ENCODE assay signal across 1 cellular context in the genomic region with DNA sequence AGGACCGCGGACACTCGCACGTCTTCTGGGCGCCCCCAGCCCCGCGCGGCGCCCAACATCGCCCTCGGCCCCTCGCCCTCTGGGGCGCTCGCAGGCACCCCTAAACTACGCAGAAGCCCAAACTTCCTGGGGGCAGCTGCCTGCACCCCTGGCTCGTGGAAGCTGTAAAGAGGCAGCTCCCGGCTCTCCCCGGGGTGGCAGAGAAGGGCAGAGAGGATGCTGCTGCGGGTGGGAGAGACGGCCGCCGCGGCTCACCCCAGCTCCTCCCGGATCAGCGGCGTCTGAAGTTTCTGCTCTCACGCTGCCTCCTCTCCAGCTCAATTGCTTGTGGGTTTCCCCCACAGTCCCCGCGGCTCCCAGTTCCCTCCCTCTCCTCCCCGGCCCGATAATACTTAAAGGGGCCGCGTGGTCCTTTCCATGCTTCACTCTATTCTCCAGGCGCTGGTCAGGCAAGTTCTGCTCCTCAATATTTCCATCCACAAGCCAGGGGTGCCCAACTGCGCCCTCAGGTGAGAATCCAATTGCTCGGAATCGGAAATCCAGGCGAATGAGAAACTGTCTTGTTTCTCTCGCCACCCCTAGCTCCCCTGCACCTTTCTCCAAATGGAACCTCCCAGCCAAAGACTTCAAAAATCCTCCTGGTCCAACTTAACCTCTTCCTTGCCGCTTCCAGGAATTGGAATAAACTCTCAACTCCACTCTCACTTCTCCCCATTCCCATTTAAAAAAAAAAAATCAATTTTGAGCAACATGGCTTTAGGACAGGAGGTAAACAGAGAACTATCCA.
A peak's percentile ranks its signal among the peaks of the same experiment; 100 is the strongest.
TF ChIP-seq lines count a peak whose summit lies in the region.

No MANE protein-coding gene starts in this region.

TF ChIP-seq in HEK293, 187 proteins besides CTCF, POLR2A, EP300 and RAD21 (continued from another document and continues in another):
- TF ChIP-seq, protein P1, sequence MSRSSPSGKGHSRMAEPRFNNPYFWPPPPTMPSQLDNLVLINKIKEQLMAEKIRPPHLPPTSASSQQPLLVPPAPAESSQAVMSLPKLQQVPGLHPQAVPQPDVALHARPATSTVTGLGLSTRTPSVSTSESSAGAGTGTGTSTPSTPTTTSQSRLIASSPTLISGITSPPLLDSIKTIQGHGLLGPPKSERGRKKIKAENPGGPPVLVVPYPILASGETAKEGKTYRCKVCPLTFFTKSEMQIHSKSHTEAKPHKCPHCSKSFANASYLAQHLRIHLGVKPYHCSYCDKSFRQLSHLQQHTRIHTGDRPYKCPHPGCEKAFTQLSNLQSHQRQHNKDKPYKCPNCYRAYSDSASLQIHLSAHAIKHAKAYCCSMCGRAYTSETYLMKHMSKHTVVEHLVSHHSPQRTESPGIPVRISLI (tag by site-specific recombination; IDR thresholded peaks at IDR 0.05): no peak
- no peak for TF ChIP-seq ZNF623 (tag by site-specific recombination; IDR thresholded peaks at IDR 0.05)
- no peak for TF ChIP-seq ZNF549 (tag by site-specific recombination; IDR thresholded peaks at IDR 0.05)
- no peak for TF ChIP-seq ZNF23 (tag by site-specific recombination; IDR thresholded peaks at IDR 0.05; ENCODE audit: borderline replicate concordance)
- TF ChIP-seq ZBTB20 (tag by site-specific recombination; IDR thresholded peaks at IDR 0.05): peak; percentile 20; the same call in 1 of the 2 replicates
- TF ChIP-seq ZNF37A (tag by site-specific recombination; IDR thresholded peaks at IDR 0.05): no peak
- TF ChIP-seq SP2 (tag by site-specific recombination; IDR thresholded peaks at IDR 0.05): peak; percentile 10; the same call in 1 of the 2 replicates
- TF ChIP-seq, protein P2, sequence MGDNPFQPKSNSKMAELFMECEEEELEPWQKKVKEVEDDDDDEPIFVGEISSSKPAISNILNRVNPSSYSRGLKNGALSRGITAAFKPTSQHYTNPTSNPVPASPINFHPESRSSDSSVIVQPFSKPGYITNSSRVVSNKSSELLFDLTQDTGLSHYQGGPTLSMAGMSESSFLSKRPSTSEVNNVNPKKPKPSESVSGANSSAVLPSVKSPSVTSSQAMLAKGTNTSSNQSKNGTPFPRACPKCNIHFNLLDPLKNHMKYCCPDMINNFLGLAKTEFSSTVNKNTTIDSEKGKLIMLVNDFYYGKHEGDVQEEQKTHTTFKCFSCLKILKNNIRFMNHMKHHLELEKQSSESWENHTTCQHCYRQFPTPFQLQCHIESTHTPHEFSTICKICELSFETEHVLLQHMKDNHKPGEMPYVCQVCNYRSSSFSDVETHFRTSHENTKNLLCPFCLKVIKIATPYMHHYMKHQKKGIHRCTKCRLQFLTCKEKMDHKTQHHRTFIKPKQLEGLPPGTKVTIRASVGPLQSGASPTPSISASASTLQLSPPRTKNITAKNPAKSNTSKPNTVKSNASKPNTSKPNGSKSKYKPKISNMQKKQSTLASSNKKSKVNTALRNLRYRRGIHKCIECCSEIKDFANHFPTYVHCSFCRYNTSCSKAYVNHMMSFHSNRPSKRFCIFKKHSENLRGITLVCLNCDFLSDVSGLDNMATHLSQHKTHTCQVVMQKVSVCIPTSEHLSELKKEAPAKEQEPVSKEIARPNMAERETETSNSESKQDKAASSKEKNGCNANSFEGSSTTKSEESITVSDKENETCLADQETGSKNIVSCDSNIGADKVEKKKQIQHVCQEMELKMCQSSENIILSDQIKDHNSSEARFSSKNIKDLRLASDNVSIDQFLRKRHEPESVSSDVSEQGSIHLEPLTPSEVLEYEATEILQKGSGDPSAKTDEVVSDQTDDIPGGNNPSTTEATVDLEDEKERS (tag by site-specific recombination; IDR thresholded peaks at IDR 0.05): no peak
- no peak for TF ChIP-seq ZNF555 (tag by site-specific recombination; conservative IDR thresholded peaks at IDR 0.05)
- no peak for TF ChIP-seq OSR2 (tag by site-specific recombination; IDR thresholded peaks at IDR 0.05)
- TF ChIP-seq ZNF174 (tag by site-specific recombination; IDR thresholded peaks at IDR 0.05): no peak
- no peak for TF ChIP-seq ZNF426 (tag by site-specific recombination; IDR thresholded peaks at IDR 0.05)
- TF ChIP-seq ZBTB17 (tag by site-specific recombination; IDR thresholded peaks at IDR 0.05): peak; percentile 89
- no peak for TF ChIP-seq ZNF223 (tag by site-specific recombination; IDR thresholded peaks at IDR 0.05)
- no peak for TF ChIP-seq ZNF610 (tag by site-specific recombination; IDR thresholded peaks at IDR 0.05; ENCODE audit: borderline replicate concordance)
- TF ChIP-seq ZNF175 (tag by site-specific recombination; IDR thresholded peaks at IDR 0.05): no peak
- TF ChIP-seq ZNF341 (tag by site-specific recombination; IDR thresholded peaks at IDR 0.05; ENCODE audit: low read depth): peak; percentile 93
- TF ChIP-seq ZFP37 (tag by site-specific recombination; IDR thresholded peaks at IDR 0.05): no peak
- TF ChIP-seq ZNF791 (tag by site-specific recombination; IDR thresholded peaks at IDR 0.05): no peak
- TF ChIP-seq ZNF404 (tag by site-specific recombination; IDR thresholded peaks at IDR 0.05): no peak
- peak; percentile 54 for TF ChIP-seq SP3 (tag by site-specific recombination; IDR thresholded peaks at IDR 0.05)
- TF ChIP-seq ZNF629 (tag by site-specific recombination; IDR thresholded peaks at IDR 0.05): peak; percentile 61
- no peak for TF ChIP-seq ZFP41 (tag by site-specific recombination; IDR thresholded peaks at IDR 0.05; ENCODE audit: borderline replicate concordance)
- TF ChIP-seq, protein P3, sequence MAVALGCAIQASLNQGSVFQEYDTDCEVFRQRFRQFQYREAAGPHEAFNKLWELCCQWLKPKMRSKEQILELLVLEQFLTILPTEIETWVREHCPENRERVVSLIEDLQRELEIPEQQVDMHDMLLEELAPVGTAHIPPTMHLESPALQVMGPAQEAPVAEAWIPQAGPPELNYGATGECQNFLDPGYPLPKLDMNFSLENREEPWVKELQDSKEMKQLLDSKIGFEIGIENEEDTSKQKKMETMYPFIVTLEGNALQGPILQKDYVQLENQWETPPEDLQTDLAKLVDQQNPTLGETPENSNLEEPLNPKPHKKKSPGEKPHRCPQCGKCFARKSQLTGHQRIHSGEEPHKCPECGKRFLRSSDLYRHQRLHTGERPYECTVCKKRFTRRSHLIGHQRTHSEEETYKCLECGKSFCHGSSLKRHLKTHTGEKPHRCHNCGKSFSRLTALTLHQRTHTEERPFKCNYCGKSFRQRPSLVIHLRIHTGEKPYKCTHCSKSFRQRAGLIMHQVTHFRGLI (tag by site-specific recombination; IDR thresholded peaks at IDR 0.05): no peak
- TF ChIP-seq, protein P4, sequence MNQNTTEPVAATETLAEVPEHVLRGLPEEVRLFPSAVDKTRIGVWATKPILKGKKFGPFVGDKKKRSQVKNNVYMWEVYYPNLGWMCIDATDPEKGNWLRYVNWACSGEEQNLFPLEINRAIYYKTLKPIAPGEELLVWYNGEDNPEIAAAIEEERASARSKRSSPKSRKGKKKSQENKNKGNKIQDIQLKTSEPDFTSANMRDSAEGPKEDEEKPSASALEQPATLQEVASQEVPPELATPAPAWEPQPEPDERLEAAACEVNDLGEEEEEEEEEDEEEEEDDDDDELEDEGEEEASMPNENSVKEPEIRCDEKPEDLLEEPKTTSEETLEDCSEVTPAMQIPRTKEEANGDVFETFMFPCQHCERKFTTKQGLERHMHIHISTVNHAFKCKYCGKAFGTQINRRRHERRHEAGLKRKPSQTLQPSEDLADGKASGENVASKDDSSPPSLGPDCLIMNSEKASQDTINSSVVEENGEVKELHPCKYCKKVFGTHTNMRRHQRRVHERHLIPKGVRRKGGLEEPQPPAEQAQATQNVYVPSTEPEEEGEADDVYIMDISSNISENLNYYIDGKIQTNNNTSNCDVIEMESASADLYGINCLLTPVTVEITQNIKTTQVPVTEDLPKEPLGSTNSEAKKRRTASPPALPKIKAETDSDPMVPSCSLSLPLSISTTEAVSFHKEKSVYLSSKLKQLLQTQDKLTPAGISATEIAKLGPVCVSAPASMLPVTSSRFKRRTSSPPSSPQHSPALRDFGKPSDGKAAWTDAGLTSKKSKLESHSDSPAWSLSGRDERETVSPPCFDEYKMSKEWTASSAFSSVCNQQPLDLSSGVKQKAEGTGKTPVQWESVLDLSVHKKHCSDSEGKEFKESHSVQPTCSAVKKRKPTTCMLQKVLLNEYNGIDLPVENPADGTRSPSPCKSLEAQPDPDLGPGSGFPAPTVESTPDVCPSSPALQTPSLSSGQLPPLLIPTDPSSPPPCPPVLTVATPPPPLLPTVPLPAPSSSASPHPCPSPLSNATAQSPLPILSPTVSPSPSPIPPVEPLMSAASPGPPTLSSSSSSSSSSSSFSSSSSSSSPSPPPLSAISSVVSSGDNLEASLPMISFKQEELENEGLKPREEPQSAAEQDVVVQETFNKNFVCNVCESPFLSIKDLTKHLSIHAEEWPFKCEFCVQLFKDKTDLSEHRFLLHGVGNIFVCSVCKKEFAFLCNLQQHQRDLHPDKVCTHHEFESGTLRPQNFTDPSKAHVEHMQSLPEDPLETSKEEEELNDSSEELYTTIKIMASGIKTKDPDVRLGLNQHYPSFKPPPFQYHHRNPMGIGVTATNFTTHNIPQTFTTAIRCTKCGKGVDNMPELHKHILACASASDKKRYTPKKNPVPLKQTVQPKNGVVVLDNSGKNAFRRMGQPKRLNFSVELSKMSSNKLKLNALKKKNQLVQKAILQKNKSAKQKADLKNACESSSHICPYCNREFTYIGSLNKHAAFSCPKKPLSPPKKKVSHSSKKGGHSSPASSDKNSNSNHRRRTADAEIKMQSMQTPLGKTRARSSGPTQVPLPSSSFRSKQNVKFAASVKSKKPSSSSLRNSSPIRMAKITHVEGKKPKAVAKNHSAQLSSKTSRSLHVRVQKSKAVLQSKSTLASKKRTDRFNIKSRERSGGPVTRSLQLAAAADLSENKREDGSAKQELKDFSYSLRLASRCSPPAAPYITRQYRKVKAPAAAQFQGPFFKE (tag by site-specific recombination; IDR thresholded peaks at IDR 0.05; ENCODE audit: borderline replicate concordance): no peak
- TF ChIP-seq ZNF292 (tag by site-specific recombination; IDR thresholded peaks at IDR 0.05; ENCODE audit: borderline replicate concordance, low read depth): no peak
- no peak for TF ChIP-seq KLF9 (tag by site-specific recombination; IDR thresholded peaks at IDR 0.05; ENCODE audit: low read depth)
- no peak for TF ChIP-seq REPIN1 (tag by site-specific recombination; IDR thresholded peaks at IDR 0.05; ENCODE audit: low read depth)
- TF ChIP-seq, protein P5, sequence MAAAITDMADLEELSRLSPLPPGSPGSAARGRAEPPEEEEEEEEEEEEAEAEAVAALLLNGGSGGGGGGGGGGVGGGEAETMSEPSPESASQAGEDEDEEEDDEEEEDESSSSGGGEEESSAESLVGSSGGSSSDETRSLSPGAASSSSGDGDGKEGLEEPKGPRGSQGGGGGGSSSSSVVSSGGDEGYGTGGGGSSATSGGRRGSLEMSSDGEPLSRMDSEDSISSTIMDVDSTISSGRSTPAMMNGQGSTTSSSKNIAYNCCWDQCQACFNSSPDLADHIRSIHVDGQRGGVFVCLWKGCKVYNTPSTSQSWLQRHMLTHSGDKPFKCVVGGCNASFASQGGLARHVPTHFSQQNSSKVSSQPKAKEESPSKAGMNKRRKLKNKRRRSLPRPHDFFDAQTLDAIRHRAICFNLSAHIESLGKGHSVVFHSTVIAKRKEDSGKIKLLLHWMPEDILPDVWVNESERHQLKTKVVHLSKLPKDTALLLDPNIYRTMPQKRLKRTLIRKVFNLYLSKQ (tag by site-specific recombination; IDR thresholded peaks at IDR 0.05; ENCODE audit: borderline replicate concordance): no peak
- TF ChIP-seq, protein P6, sequence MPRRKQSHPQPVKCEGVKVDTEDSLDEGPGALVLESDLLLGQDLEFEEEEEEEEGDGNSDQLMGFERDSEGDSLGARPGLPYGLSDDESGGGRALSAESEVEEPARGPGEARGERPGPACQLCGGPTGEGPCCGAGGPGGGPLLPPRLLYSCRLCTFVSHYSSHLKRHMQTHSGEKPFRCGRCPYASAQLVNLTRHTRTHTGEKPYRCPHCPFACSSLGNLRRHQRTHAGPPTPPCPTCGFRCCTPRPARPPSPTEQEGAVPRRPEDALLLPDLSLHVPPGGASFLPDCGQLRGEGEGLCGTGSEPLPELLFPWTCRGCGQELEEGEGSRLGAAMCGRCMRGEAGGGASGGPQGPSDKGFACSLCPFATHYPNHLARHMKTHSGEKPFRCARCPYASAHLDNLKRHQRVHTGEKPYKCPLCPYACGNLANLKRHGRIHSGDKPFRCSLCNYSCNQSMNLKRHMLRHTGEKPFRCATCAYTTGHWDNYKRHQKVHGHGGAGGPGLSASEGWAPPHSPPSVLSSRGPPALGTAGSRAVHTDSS (tag by site-specific recombination; IDR thresholded peaks at IDR 0.05): no peak
- no peak for TF ChIP-seq ZBTB6 (tag by site-specific recombination; IDR thresholded peaks at IDR 0.05)
- TF ChIP-seq, protein P7, sequence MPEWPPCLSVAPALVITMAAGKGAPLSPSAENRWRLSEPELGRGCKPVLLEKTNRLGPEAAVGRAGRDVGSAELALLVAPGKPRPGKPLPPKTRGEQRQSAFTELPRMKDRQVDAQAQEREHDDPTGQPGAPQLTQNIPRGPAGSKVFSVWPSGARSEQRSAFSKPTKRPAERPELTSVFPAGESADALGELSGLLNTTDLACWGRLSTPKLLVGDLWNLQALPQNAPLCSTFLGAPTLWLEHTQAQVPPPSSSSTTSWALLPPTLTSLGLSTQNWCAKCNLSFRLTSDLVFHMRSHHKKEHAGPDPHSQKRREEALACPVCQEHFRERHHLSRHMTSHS (tag by site-specific recombination; IDR thresholded peaks at IDR 0.05): no peak
- no peak for TF ChIP-seq ZNF560 (tag by site-specific recombination; IDR thresholded peaks at IDR 0.05; ENCODE audit: borderline replicate concordance)
- peak; percentile 62; the same call in 1 of the 2 replicates for TF ChIP-seq SP7 (tag by site-specific recombination; IDR thresholded peaks at IDR 0.05)
